Comparison of ENCODE assay signal across 8 cellular contexts in genomic region chr2:9556121-9556869, GRCh38. TPM values are rescaled to one million over a fixed set of nuclear protein-coding genes. Genes with fewer than 3 reads are reported as not detected.
A peak's percentile ranks its signal among the peaks of the same experiment; 100 is the strongest.
DNase-seq lines count a peak whose midpoint lies in the region; ATAC-seq and TF ChIP-seq lines count a peak whose summit lies in the region.

No MANE protein-coding gene starts in this region.

- peak overlapping the region; percentile 59; the same call in 1 of the 2 replicates for H2AFZ ChIP-seq in OCI-LY3 (ENCODE audit: low read depth, low read length)

- H4K20me1 ChIP-seq in OCI-LY3 (ENCODE audit: insufficient read depth, low read length) = peaks cover 12% of the 10 kb centered on the region

- H3K4me3 ChIP-seq in OCI-LY3 (ENCODE audit: low read length) (peak overlapping the region; percentile 97), upper lobe of right lung (peak overlapping the region; percentile 82)

- H3K27ac ChIP-seq in OCI-LY3 (ENCODE audit: low read length) (peak overlapping the region; percentile 73), upper lobe of right lung (peak overlapping the region; percentile 99)

- H3K36me3 Mint-ChIP-seq in activated CD4-positive, alpha-beta T cell treated with anti-CD3 and anti-CD28 coated beads, Interleukin-2, amount 10 ng/mL, durations not matched to agents 24 days and 14 days (ENCODE audit: low read depth) = peaks cover 20% of the 10 kb centered on the region
- peaks cover 18% of the 10 kb centered on the region for H3K36me3 Mint-ChIP-seq in central memory CD8-positive, alpha-beta T cell (ENCODE audit: insufficient read depth)
- peaks cover 6% of the 10 kb centered on the region for H3K36me3 Mint-ChIP-seq in memory B cell

- H3K4me1 ChIP-seq in OCI-LY3 (ENCODE audit: low read length) (peaks cover 32% of the 10 kb centered on the region), upper lobe of right lung (peaks cover 36% of the 10 kb centered on the region)

- H3K27ac Mint-ChIP-seq in activated CD4-positive, alpha-beta T cell treated with anti-CD3 and anti-CD28 coated beads, Interleukin-2, amount 10 ng/mL, durations not matched to agents 24 days and 14 days = peak overlapping the region; percentile 93
- H3K27ac Mint-ChIP-seq in central memory CD8-positive, alpha-beta T cell (ENCODE audit: low read depth) = peak overlapping the region; percentile 91
- H3K27ac Mint-ChIP-seq in memory B cell = peak overlapping the region; percentile 98

- H3K9me3 Mint-ChIP-seq in activated CD4-positive, alpha-beta T cell treated with anti-CD3 and anti-CD28 coated beads, Interleukin-2, amount 10 ng/mL, durations not matched to agents 24 days and 14 days = no peaks in the 10 kb centered on the region
- H3K9me3 Mint-ChIP-seq in central memory CD8-positive, alpha-beta T cell = no peaks in the 10 kb centered on the region
- H3K9me3 Mint-ChIP-seq in memory B cell = no peaks in the 10 kb centered on the region

- H3K4me2 ChIP-seq in OCI-LY3 (ENCODE audit: low read length) = peak overlapping the region; percentile 87

- H3K27me3 Mint-ChIP-seq in activated CD4-positive, alpha-beta T cell treated with anti-CD3 and anti-CD28 coated beads, Interleukin-2, amount 10 ng/mL, durations not matched to agents 24 days and 14 days = no peaks in the 10 kb centered on the region
- no peaks in the 10 kb centered on the region for H3K27me3 Mint-ChIP-seq in central memory CD8-positive, alpha-beta T cell
- H3K27me3 Mint-ChIP-seq in memory B cell = no peaks in the 10 kb centered on the region

- no peak for DNase-seq in activated CD4-positive, alpha-beta T cell treated with anti-CD3 and anti-CD28 coated beads, Interleukin-2, amount 10 ng/mL, durations not matched to agents 24 days and 14 days
- DNase-seq in activated CD4-positive, alpha-beta T cell treated with anti-CD3 and anti-CD28 coated beads, Interleukin-2, amount 50 U/mL, for 48 hours = no peak
- DNase-seq in central memory CD8-positive, alpha-beta T cell (ENCODE audit: low spot score in 2 of 2) = no peak
- DNase-seq in memory B cell (ENCODE audit: low spot score in 2 of 2) = no peak
- no peak for DNase-seq in upper lobe of right lung
- no peak for DNase-seq in HuH-7 (ENCODE audit: low spot score)

- peaks cover 46% of the 10 kb centered on the region for H3K4me1 Mint-ChIP-seq in activated CD4-positive, alpha-beta T cell treated with anti-CD3 and anti-CD28 coated beads, Interleukin-2, amount 10 ng/mL, durations not matched to agents 24 days and 14 days
- peaks cover 39% of the 10 kb centered on the region for H3K4me1 Mint-ChIP-seq in central memory CD8-positive, alpha-beta T cell
- peaks cover 36% of the 10 kb centered on the region for H3K4me1 Mint-ChIP-seq in memory B cell

- intact Hi-C loops in activated CD4-positive, alpha-beta T cell treated with anti-CD3 and anti-CD28 coated beads, Interleukin-2, amount 10 ng/mL, durations not matched to agents 24 days and 14 days (cut with micrococcal nuclease) = loop anchor here (5.0 to 10.0 kb wide), 4 partner anchors 414 to 889 kb away; partner anchors contain the start of genes CYS1, ODC1 and RRM2
- intact Hi-C loops in upper lobe of right lung (cut with DNase I) = no loop called here

- no peaks in the 10 kb centered on the region for H3K36me3 ChIP-seq in OCI-LY3 (replicated peaks; ENCODE audit: low read depth, low read length)
- no peaks in the 10 kb centered on the region for H3K36me3 ChIP-seq in upper lobe of right lung

- peak overlapping the region; percentile 96 for H3K4me3 Mint-ChIP-seq in activated CD4-positive, alpha-beta T cell treated with anti-CD3 and anti-CD28 coated beads, Interleukin-2, amount 10 ng/mL, durations not matched to agents 24 days and 14 days
- peak overlapping the region; percentile 93 for H3K4me3 Mint-ChIP-seq in central memory CD8-positive, alpha-beta T cell
- peak overlapping the region; percentile 98 for H3K4me3 Mint-ChIP-seq in memory B cell

- no peaks in the 10 kb centered on the region for H3K27me3 ChIP-seq in OCI-LY3 (ENCODE audit: low read depth, low read length)
- H3K27me3 ChIP-seq in upper lobe of right lung = no peaks in the 10 kb centered on the region

- peaks cover 46% of the 10 kb centered on the region for H3K79me2 ChIP-seq in OCI-LY3 (ENCODE audit: low read length)

- TF ChIP-seq CTCF in OCI-LY3 (IDR thresholded peaks at IDR 0.05; ENCODE audit: low read depth, low read length) = no peak
- TF ChIP-seq CTCF in upper lobe of right lung (IDR thresholded peaks at IDR 0.05) = no peak

- ATAC-seq in HG02885 (IDR thresholded peaks at IDR 0.05; ENCODE audit: poor library complexity, unreplicated experiment) = peak; percentile 26
- ATAC-seq in central memory CD8-positive, alpha-beta T cell (replicated peaks; ENCODE audit: extremely low read depth, poor library complexity, severe bottlenecking) = peak; percentile 6
- peak; percentile 9 for ATAC-seq in memory B cell (ENCODE audit: low read depth)
- peak; percentile 63 for ATAC-seq in upper lobe of right lung

- no peaks in the 10 kb centered on the region for H3K9me3 ChIP-seq in OCI-LY3 (ENCODE audit: insufficient read depth, low read length)
- no peaks in the 10 kb centered on the region for H3K9me3 ChIP-seq in upper lobe of right lung

- peak overlapping the region; percentile 92 for H3K9ac ChIP-seq in OCI-LY3 (ENCODE audit: low read length)

RNA-seq across cellular contexts. Expression of gene ADAM17, which starts 0.7 kb away (rescaled TPM):
- total RNA-seq in activated CD4-positive, alpha-beta T cell treated with anti-CD3 and anti-CD28 coated beads, Interleukin-2, amount 10 ng/mL, durations not matched to agents 24 days and 14 days = 25.6 and 26.5 TPM in 2 replicates
- 57.7 TPM for total RNA-seq in upper lobe of right lung

Comparison
In these comparisons a context has a peak if more than half of its experiments do, and no peak if none do; other contexts are left out.
1. ATAC-seq: peak in every context shown above with its lines; median percentile 63 in upper lobe of right lung; 26 in HG02885; 9 in memory B cell; 6 in central memory CD8-positive, alpha-beta T cell.